1 cellular context compared by ENCODE assay signal in genomic region chr1:31105646-31106045, GRCh38.
TF ChIP-seq lines count a peak whose summit lies in the region.

No MANE protein-coding gene starts in this region.

TF ChIP-seq in SK-N-SH treated with all-trans-retinoic acid at 6 μM for 48 hours, 23 proteins besides CTCF, POLR2A, EP300 and RAD21 (continued from another document):
- TF ChIP-seq TSHZ2 (CRISPR knock-in tag; IDR thresholded peaks at IDR 0.05), result no peak
- TF ChIP-seq ESRRG (CRISPR knock-in tag; IDR thresholded peaks at IDR 0.05), result no peak
- TF ChIP-seq ZNF70 (CRISPR knock-in tag; IDR thresholded peaks at IDR 0.05), result no peak
- no peak for TF ChIP-seq ZFP30 (CRISPR knock-in tag; IDR thresholded peaks at IDR 0.05)
